ENCODE assay signal across 12 cellular contexts in the genomic region with DNA sequence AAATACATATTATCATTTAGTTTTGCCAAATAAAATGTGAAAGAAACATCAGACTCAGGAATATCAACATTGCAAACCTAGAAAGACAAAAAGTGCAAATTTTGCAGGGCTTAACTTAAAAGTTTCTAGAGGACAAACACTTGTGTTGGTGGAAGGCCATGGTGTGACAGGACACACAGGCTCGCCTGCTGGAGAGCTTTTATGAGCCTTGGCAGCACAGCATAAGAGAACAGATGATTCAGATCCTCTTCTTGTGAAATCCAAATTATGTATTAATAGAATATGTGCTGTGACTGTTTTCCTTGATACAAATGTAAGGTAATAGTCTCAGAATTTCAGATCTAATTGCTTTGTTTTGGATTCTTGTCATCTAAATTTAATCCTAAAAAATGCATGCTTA.
DNase-seq lines count a peak whose midpoint lies in the region; FAIRE-seq and TF ChIP-seq lines count a peak whose summit lies in the region.
"Had no signal": no experiment of that assay in that cellular context is flagged by ENCODE, and none has a peak within 500 bp of the region (broad histone marks: within the 10 kb centered on the region; RNA-seq: fewer than 3 reads in every experiment).

No MANE protein-coding gene starts in this region.

- no peak overlapping the region for H3K9ac ChIP-seq in kidney (ENCODE audit: low read length in 2 of 2)
- H3K9ac ChIP-seq: parathyroid adenoma had no signal

- H3K4me3 ChIP-seq in AG10803 (ENCODE audit: low read length), result no peak overlapping the region
- H3K4me3 ChIP-seq in choroid plexus epithelial cell (ENCODE audit: low read depth, low read length), result no peak overlapping the region
- no peak overlapping the region for H3K4me3 ChIP-seq in kidney (ENCODE audit: low read length in 2 of 2)
- no peak overlapping the region for H3K4me3 ChIP-seq in brain microvascular endothelial cell (ENCODE audit: low read depth, low read length)

- TF ChIP-seq CTCF in AG10803 (conservative IDR thresholded peaks at IDR 0.05; ENCODE audit: low read length), result no peak
- no peak for TF ChIP-seq CTCF in choroid plexus epithelial cell (conservative IDR thresholded peaks at IDR 0.05; ENCODE audit: low read depth, low read length)
- TF ChIP-seq CTCF in kidney (IDR thresholded peaks at IDR 0.05; ENCODE audit: borderline replicate concordance, extremely low read depth, insufficient read depth), result no peak
- TF ChIP-seq CTCF in brain microvascular endothelial cell (IDR thresholded peaks at IDR 0.05; ENCODE audit: low read depth, low read length, missing control alignments), result no peak

- H3K27ac ChIP-seq in kidney (ENCODE audit: low read depth in 2 of 2, low read length in 2 of 2) (no peak overlapping the region), brain microvascular endothelial cell (no peak overlapping the region)
- H3K27ac ChIP-seq: parathyroid adenoma had no signal

- no peaks in the 10 kb centered on the region for H3K4me1 ChIP-seq in kidney (ENCODE audit: control insufficient read depth in 1 of 2, insufficient read depth in 1 of 2, low read depth in 1 of 2, low read length in 2 of 2)
- H3K4me1 ChIP-seq: parathyroid adenoma had no signal

- no peaks in the 10 kb centered on the region for H3K36me3 ChIP-seq in kidney (ENCODE audit: control insufficient read depth in 1 of 2, insufficient read depth in 2 of 2, low read length in 2 of 2)
- H3K36me3 ChIP-seq in brain microvascular endothelial cell (replicated peaks), result no peaks in the 10 kb centered on the region

- in situ Hi-C loops in brain microvascular endothelial cell (cut with HindIII; ENCODE audit: low pct_ligation_motif_present, low sequenced_read_pairs), result no loop called here

- DNase-seq in AG10803 (ENCODE audit: low read depth) (peak; percentile 26), NCI-H446 (lab: John Stamatoyannopoulos, UW) (peak; percentile 22 to 65), choroid plexus epithelial cell (ENCODE audit: low read depth) (peak; percentile 18), kidney (peak; percentile 66), brain microvascular endothelial cell (no peak), hippocampal formation (lab: John Stamatoyannopoulos, UW) (no peak), SHP77 (lab: John Stamatoyannopoulos, UW) (no peak)
- no peak for DNase-seq in activated effector memory CD4-positive, alpha-beta T cell treated with anti-CD3 and anti-CD28 coated beads, Interleukin-2, amount 50 U/mL, for 16 hours
- DNase-seq: activated CD4-positive, alpha-beta T cell treated with anti-CD3 and anti-CD28 coated beads for 48 hours; NCI-H1930 had no signal

- no peaks in the 10 kb centered on the region for H3K27me3 ChIP-seq in brain microvascular endothelial cell (replicated peaks)

- no peak for FAIRE-seq in kidney (lab: Jason Lieb, UNC)
- FAIRE-seq: urothelium cell line had no signal

- intact Hi-C loops in kidney (cut with DNase I), result no loop called here

- H3K9me3 ChIP-seq in kidney (ENCODE audit: control insufficient read depth in 1 of 2, low read length in 2 of 2), result no peaks in the 10 kb centered on the region

Comparison
In these comparisons a context has a peak if more than half of its experiments do, and no peak if none do; other contexts are left out.
1. DNase-seq: peak in AG10803 (single experiment), NCI-H446 (2 of 2), choroid plexus epithelial cell (single experiment) and kidney (single experiment); none in activated effector memory CD4-positive, alpha-beta T cell treated with anti-CD3 and anti-CD28 coated beads, Interleukin-2, amount 50 U/mL, for 16 hours (single experiment), brain microvascular endothelial cell (single experiment), hippocampal formation (0 of 2) and SHP77 (0 of 2).